26 cellular contexts compared by ENCODE assay signal in the genomic region with DNA sequence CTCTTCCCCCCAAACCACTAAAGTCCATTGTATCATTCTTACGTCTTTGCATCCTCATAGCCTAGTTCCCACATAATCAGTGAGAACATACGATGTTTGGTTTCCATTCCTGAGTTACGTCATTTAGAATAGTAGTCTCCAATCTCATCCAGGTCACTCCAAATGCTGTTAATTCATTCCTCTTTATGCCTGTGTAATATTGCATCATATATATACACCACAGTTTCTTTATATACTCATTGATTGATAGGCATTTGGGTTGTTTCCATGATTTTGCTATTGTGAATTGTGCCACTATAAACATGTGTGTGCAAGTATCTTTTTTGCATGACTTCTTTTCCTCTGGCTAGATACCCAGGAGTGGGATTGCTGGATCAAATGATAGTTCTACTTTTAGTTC. TPM values are rescaled to one million over a fixed set of nuclear protein-coding genes. Genes with fewer than 3 reads are reported as not detected.
DNase-seq lines count a peak whose midpoint lies in the region; ATAC-seq, FAIRE-seq and TF ChIP-seq lines count a peak whose summit lies in the region.
"Had no signal": no experiment of that assay in that cellular context is flagged by ENCODE, and none has a peak within 500 bp of the region (broad histone marks: within the 10 kb centered on the region; RNA-seq: fewer than 3 reads in every experiment).

No MANE protein-coding gene starts in this region.

- H4K20me1 ChIP-seq in K562 (replicated peaks; ENCODE audit: control insufficient read depth, insufficient read depth, low read length): no peaks in the 10 kb centered on the region
- H4K20me1 ChIP-seq: BLaER1 had no signal

- H3K9me3 ChIP-seq in Caco-2 (peaks cover 9% of the 10 kb centered on the region; the same call in 1 of the 2 replicates), K562 (replicated peaks; ENCODE audit: control insufficient read depth, insufficient read depth, low read depth, low read length) (no peaks in the 10 kb centered on the region), right cardiac atrium (ENCODE audit: control insufficient read depth, low read length) (no peaks in the 10 kb centered on the region), uterus (no peaks in the 10 kb centered on the region)
- H3K9me3 ChIP-seq: BE2C had no signal

- ATAC-seq in K562 (no peak), right cardiac atrium (no peak)

- peaks cover 28% of the 10 kb centered on the region for H3K9me3 Mint-ChIP-seq in Caco-2 (ENCODE audit: unreplicated experiment)

- H3K36me3 Mint-ChIP-seq in Caco-2 (ENCODE audit: insufficient read depth, unreplicated experiment): peaks cover 7% of the 10 kb centered on the region

- H3K27me3 Mint-ChIP-seq in Caco-2 (ENCODE audit: insufficient read depth, unreplicated experiment): no peaks in the 10 kb centered on the region
- H3K27me3 Mint-ChIP-seq: CD4-positive, alpha-beta memory T cell; CD4-positive, CD25-positive, alpha-beta regulatory T cell; CD8-positive, alpha-beta memory T cell had no signal

- DNase-seq in Caco-2 (no peak), GM12891 (ENCODE audit: insufficient read length, low spot score) (no peak), K562 (ENCODE audit: extremely low read depth in 1 of 4, low spot score in 3 of 4) (no peak), right cardiac atrium (no peak), uterus (no peak), NCI-H2196 (lab: John Stamatoyannopoulos, UW; ENCODE audit: unreplicated experiment) (no peak)
- DNase-seq in activated CD8-positive, alpha-beta memory T cell treated with anti-CD3 and anti-CD28 coated beads, Interleukin-2, amount 50 U/mL, for 4 hours: no peak
- DNase-seq: 8988T; ACHN; BE2C; C1 segment of cervical spinal cord; Calu3; CD4-positive, alpha-beta memory T cell; CD4-positive, CD25-positive, alpha-beta regulatory T cell; CD8-positive, alpha-beta memory T cell; COR-L47; DMS79 treated with DMSO at 0.1 percent for 48 hours; GF-D8 had no signal

- H3K9me1 ChIP-seq in K562 (ENCODE audit: control insufficient read depth, insufficient read depth, low read length): no peaks in the 10 kb centered on the region

- H3K79me2 ChIP-seq in K562 (ENCODE audit: control insufficient read depth, insufficient read depth, low read length): no peaks in the 10 kb centered on the region

- POLR2A ChIA-PET in Caco-2 (lab: Charles Lee): no interaction called here
- POLR2A ChIA-PET in K562 (lab: Yijun Ruan, JAX): no interaction called here

- FAIRE-seq in GM12891 (lab: Jason Lieb, UNC) (peak; percentile 70), K562 (lab: Jason Lieb, UNC) (no peak)
- FAIRE-seq: A204.1, D721Med, G401.6, GM12892 had no signal

- TF ChIP-seq CTCF in Caco-2 (IDR thresholded peaks at IDR 0.05; ENCODE audit: insufficient read depth in 1 of 2, low read depth in 1 of 2, low read length in 1 of 2, severe bottlenecking in 1 of 2, unreplicated experiment in 1 of 2) (no peak), VCaP (conservative IDR thresholded peaks at IDR 0.05) (no peak), K562 (IDR thresholded peaks at IDR 0.05 in 2 of 3, conservative IDR thresholded peaks at IDR 0.05 in 1 of 3; ENCODE audit: insufficient read depth in 2 of 3, low read depth in 1 of 3, low read length in 3 of 3) (no peak), uterus (IDR thresholded peaks at IDR 0.05) (no peak)

- intact Hi-C loops in Caco-2 (cut with micrococcal nuclease; ENCODE audit: unreplicated experiment): no loop called here
- intact Hi-C loops in K562 (cut with micrococcal nuclease): no loop called here
- intact Hi-C loops in right cardiac atrium (cut with DNase I): no loop called here
- intact Hi-C loops in uterus (cut with DNase I; ENCODE audit: low total_unique reads): no loop called here

- WGBS in K562 (ENCODE audit: insufficient coverage, low coverage, missing lambda C conversion rate): 63% methylated on average over 3 of the region's 3 CpGs
- WGBS in right cardiac atrium: 93% methylated on average over 3 of the region's 3 CpGs

- no peaks in the 10 kb centered on the region for H3K27me3 ChIP-seq in Caco-2 (replicated peaks; ENCODE audit: control insufficient read depth, insufficient read depth, low read length)
- H3K27me3 ChIP-seq in K562 (ENCODE audit: control insufficient read depth in 2 of 2, insufficient read depth in 2 of 2, low read length in 2 of 2): no peaks in the 10 kb centered on the region
- no peaks in the 10 kb centered on the region for H3K27me3 ChIP-seq in right cardiac atrium (ENCODE audit: control insufficient read depth, insufficient read depth)
- H3K27me3 ChIP-seq in uterus: no peaks in the 10 kb centered on the region
- H3K27me3 ChIP-seq: BE2C, BLaER1 had no signal

- no peak overlapping the region for H3K4me3 Mint-ChIP-seq in Caco-2 (ENCODE audit: unreplicated experiment)
- H3K4me3 Mint-ChIP-seq: CD14-positive monocyte; CD4-positive, alpha-beta memory T cell; CD4-positive, CD25-positive, alpha-beta regulatory T cell; CD8-positive, alpha-beta memory T cell had no signal

- peak overlapping the region; percentile 31 for H3K27ac Mint-ChIP-seq in Caco-2 (ENCODE audit: unreplicated experiment)

- no peak overlapping the region for H3K4me3 ChIP-seq in Caco-2 (ENCODE audit: low read depth, low read length)
- no peak overlapping the region for H3K4me3 ChIP-seq in K562
- no peak overlapping the region for H3K4me3 ChIP-seq in right cardiac atrium (ENCODE audit: low read length)
- H3K4me3 ChIP-seq in uterus: no peak overlapping the region
- H3K4me3 ChIP-seq: BLaER1 had no signal

- TF ChIP-seq EP300 in K562 (IDR thresholded peaks at IDR 0.05; ENCODE audit: low read length): no peak

- CTCF ChIA-PET in Caco-2 (lab: Charles Lee) (no interaction called here), K562 (lab: Yijun Ruan, JAX; ENCODE audit: low intra/inter-chr PET ratio) (no interaction called here)

- H3K4me1 ChIP-seq in Caco-2: no peaks in the 10 kb centered on the region
- no peaks in the 10 kb centered on the region for H3K4me1 ChIP-seq in K562 (replicated peaks in 1 of 2; ENCODE audit: control insufficient read depth in 2 of 2, insufficient read depth in 2 of 2, low read length in 2 of 2)
- no peaks in the 10 kb centered on the region for H3K4me1 ChIP-seq in right cardiac atrium (ENCODE audit: control insufficient read depth, insufficient read depth, low read length)
- no peaks in the 10 kb centered on the region for H3K4me1 ChIP-seq in uterus
- H3K4me1 ChIP-seq: BE2C, BLaER1 had no signal

- TF ChIP-seq RAD21 in K562 (CRISPR knock-in tag; conservative IDR thresholded peaks at IDR 0.05 in 1 of 2, IDR thresholded peaks at IDR 0.05 in 1 of 2): no peak

- no peak overlapping the region for H2AFZ ChIP-seq in K562 (ENCODE audit: low read depth, low read length)

- H3K27ac ChIP-seq in VCaP (peak overlapping the region; percentile 37), K562 (ENCODE audit: extremely low read depth, low read depth, low read length) (no peak overlapping the region), right cardiac atrium (ENCODE audit: low read length) (no peak overlapping the region), uterus (no peak overlapping the region)
- H3K27ac ChIP-seq: BLaER1 had no signal

- H3K36me3 ChIP-seq in Caco-2 (ENCODE audit: control insufficient read depth, insufficient read depth, low read length) (no peaks in the 10 kb centered on the region; the same call in 1 of the 2 replicates), K562 (ENCODE audit: control insufficient read depth, insufficient read depth, low read length) (no peaks in the 10 kb centered on the region), uterus (no peaks in the 10 kb centered on the region)
- H3K36me3 ChIP-seq: BE2C had no signal

- H3K4me2 ChIP-seq in K562 (ENCODE audit: insufficient read depth, low read length): no peak overlapping the region
- H3K4me2 ChIP-seq: BLaER1 had no signal

- no peak overlapping the region for H3K9ac ChIP-seq in K562 (ENCODE audit: insufficient read depth in 1 of 2, low read depth in 2 of 2, low read length in 2 of 2)
- H3K9ac ChIP-seq: BLaER1 had no signal

- in situ Hi-C loops in K562 (cut with MboI): loop anchor here (25.0 kb wide), 1 partner anchor 475 kb away; no protein-coding TSS in a partner anchor

- no TSS peak for BruUV-seq in Caco-2 (replicated peaks; lab: Mats Ljungman, UMichigan)
- no TSS peak for BruUV-seq in K562 (replicated peaks; lab: Mats Ljungman, UMichigan)

- TF ChIP-seq POLR2A in GM12891 (IDR thresholded peaks at IDR 0.05; ENCODE audit: low read depth, low read length): no peak
- no peak for TF ChIP-seq POLR2A in K562 (conservative IDR thresholded peaks at IDR 0.05)
- TF ChIP-seq POLR2A in uterus (IDR thresholded peaks at IDR 0.05): no peak

- no peaks in the 10 kb centered on the region for H3K4me1 Mint-ChIP-seq in Caco-2 (ENCODE audit: low read depth, unreplicated experiment)
- H3K4me1 Mint-ChIP-seq: CD14-positive monocyte had no signal

RNA-seq across cellular contexts. Expression of a gene that starts 57.2 kb away (rescaled TPM):
- total RNA-seq in Caco-2 (2022) (26.9 and 31.9 TPM in 2 replicates), K562 (2014; rRNA removed) (21.0 and 21.8 TPM in 2 replicates), K562 (2014; rRNA removed; fragmentation: Illumina TruSeq; extraction: Trizol) (25.1 and 26.6 TPM in 2 replicates), K562 (2015; rRNA removed; fragmentation: Illumina TruSeq; extraction: Trizol) (22.2 and 23.7 TPM in 2 replicates), K562 (2021) (20.9 and 21.5 TPM in 2 replicates), right cardiac atrium (10 to 100 TPM; 18.6 to 20.6 (median 19.8) TPM), uterus (10 to 100 TPM; 19.5 to 75.6 (median 34.1) TPM)
- polyA plus RNA-seq in GM12891 (2012; ENCODE audit: low read depth, missing spikeins): 8.5 TPM
- total RNA-seq in K562 (2011; cell fraction: chromatin; rRNA removed; ENCODE audit: low replicate concordance): 8.1 and 20.8 TPM in 2 replicates
- total RNA-seq in K562 (2011; cell fraction: nucleolus; rRNA removed): 7.6 and 8.0 TPM in 2 replicates
- 14.6 and 17.5 TPM in 2 replicates for total RNA-seq in K562 (2011; cell fraction: nucleoplasm; rRNA removed)
- polyA plus RNA-seq in K562 (2011; rRNA removed) (10.9 and 19.8 TPM in 2 replicates), K562 (2014; fragmentation: Illumina TruSeq; extraction: Trizol) (14.1 and 18.5 TPM in 2 replicates), K562 (2014; fragmentation: Nextera tagmentation; extraction: Ambion mirVana) (10 to 100 TPM; 19.9 to 22.9 TPM), K562 (2014; rRNA removed) (14.1 and 20.8 TPM in 2 replicates), right cardiac atrium (8.9 TPM)
- polyA plus RNA-seq in K562 (2011; cell fraction: cytosol; rRNA removed): 3.1 and 7.1 TPM in 2 replicates
- polyA plus RNA-seq in K562 (2011; cell fraction: nucleus; rRNA removed): 3.9 and 5.7 TPM in 2 replicates
- polyA plus RNA-seq in K562 (2012): 19.5 and 19.9 TPM in 2 replicates
- polyA minus RNA-seq in K562 (2011; rRNA and poly(A)+ RNA removed): 24.6 and 25.9 TPM in 2 replicates
- polyA minus RNA-seq in K562 (2011; cell fraction: cytosol; rRNA and poly(A)+ RNA removed): 12.2 and 15.3 TPM in 2 replicates
- polyA minus RNA-seq in K562 (2011; cell fraction: nucleus; rRNA and poly(A)+ RNA removed): 11.3 and 17.5 TPM in 2 replicates

RNA-seq across cellular contexts. Expression of a gene that starts 57.4 kb away (rescaled TPM):
- total RNA-seq in Caco-2 (2022) (0.95 and 1.0 TPM in 2 replicates), K562 (2014; rRNA removed) (0.18 and 0.20 TPM in 2 replicates), K562 (2014; rRNA removed; fragmentation: Illumina TruSeq; extraction: Trizol) (0.25 and 0.35 TPM in 2 replicates), K562 (2015; rRNA removed; fragmentation: Illumina TruSeq; extraction: Trizol) (0.11 and 0.14 TPM in 2 replicates), K562 (2021) (0.11 and 0.25 TPM in 2 replicates), right cardiac atrium (under 1 TPM; 0.15 to 0.37 (median 0.18) TPM), uterus (1 to 10 TPM in 3 of 4 donors, not detected in 1; 1.5 to 3.9 (median 2.6) TPM)
- polyA plus RNA-seq in GM12891 (2012; ENCODE audit: low read depth, missing spikeins): 0.22 TPM
- total RNA-seq in K562 (2011; cell fraction: chromatin; rRNA removed; ENCODE audit: low replicate concordance): 0.12 and 0.90 TPM in 2 replicates
- total RNA-seq in K562 (2011; cell fraction: nucleolus; rRNA removed): 0.13 and 0.17 TPM in 2 replicates
- total RNA-seq in K562 (2011; cell fraction: nucleoplasm; rRNA removed): 0.15 and 0.46 TPM in 2 replicates
- polyA plus RNA-seq in K562 (2011; rRNA removed) (0.09 and 0.22 TPM in 2 replicates), K562 (2014; fragmentation: Illumina TruSeq; extraction: Trizol) (0.07 and 0.21 TPM in 2 replicates), K562 (2014; fragmentation: Nextera tagmentation; extraction: Ambion mirVana) (under 1 TPM; 0.07 to 0.10 TPM), K562 (2014; rRNA removed) (0.24 and 0.28 TPM in 2 replicates), right cardiac atrium (0.07 TPM)
- polyA plus RNA-seq in K562 (2011; cell fraction: cytosol; rRNA removed): 0.03 and 0.04 TPM in 2 replicates
- polyA plus RNA-seq in K562 (2011; cell fraction: nucleus; rRNA removed): 0.13 and 0.18 TPM in 2 replicates
- 0.17 and 0.35 TPM in 2 replicates for polyA plus RNA-seq in K562 (2012)
- 0.06 and 0.35 TPM in 2 replicates for polyA minus RNA-seq in K562 (2011; rRNA and poly(A)+ RNA removed)
- polyA minus RNA-seq in K562 (2011; cell fraction: cytosol; rRNA and poly(A)+ RNA removed): not detected in 2 replicates
- polyA minus RNA-seq in K562 (2011; cell fraction: nucleus; rRNA and poly(A)+ RNA removed): 0.13 TPM in 1 of 2 replicates, not detected in the other
- polyA plus RNA-seq: AG04450; CD4-positive, alpha-beta memory T cell had no signal
